Comparison of ENCODE assay signal across 18 cellular contexts in the genomic region with DNA sequence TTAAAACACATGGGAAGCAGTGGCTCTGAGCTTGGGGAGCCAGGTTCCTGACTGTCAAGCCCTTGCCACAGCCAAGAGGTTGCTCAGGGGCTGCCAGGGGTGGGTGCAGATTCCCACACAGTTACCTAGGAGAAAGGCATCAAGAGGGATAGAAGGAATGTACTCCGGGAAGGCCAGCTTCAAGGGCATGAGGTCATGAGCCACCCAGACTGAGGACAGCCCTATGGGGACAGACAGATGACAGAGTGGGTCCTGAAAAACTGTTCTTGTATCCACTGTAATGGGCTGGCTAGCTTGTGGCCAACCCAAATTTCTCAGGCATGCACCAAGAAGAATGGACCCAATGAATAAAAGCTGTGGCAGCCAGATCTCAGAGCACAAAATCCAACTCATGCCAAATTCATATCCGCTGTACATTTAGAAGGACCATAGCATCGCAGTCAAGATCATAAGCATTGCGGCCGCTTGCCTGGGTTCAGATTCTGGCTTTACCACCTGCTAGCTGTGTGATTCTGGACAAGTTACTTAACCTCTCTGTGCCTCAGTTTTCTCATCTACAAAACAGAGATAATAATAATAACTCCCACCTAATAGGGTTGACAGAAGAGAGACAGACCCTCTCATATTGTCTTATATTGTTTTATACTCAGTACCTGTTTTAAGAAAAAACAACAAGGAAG. TPM values are rescaled to one million over a fixed set of nuclear protein-coding genes. Genes with fewer than 3 reads are reported as not detected.
DNase-seq lines count a peak whose midpoint lies in the region; ATAC-seq, FAIRE-seq and TF ChIP-seq lines count a peak whose summit lies in the region.
"Had no signal": no experiment of that assay in that cellular context is flagged by ENCODE, and none has a peak within 500 bp of the region (broad histone marks: within the 10 kb centered on the region; RNA-seq: fewer than 3 reads in every experiment).

No MANE protein-coding gene starts in this region.

- no peaks in the 10 kb centered on the region for H3K9me3 Mint-ChIP-seq in T-helper 2 cell treated with Interferon-gamma antibody and Interleukin-4, amounts not matched to agents 5 μg/mL and 100 μg/mL, for 36 hours

- no peak overlapping the region for H4K91ac ChIP-seq in H1 (replicated peaks; ENCODE audit: insufficient read length, low read length)

- H2BK120ac ChIP-seq in H1 (replicated peaks; ENCODE audit: low read depth, low read length) = peak overlapping the region; percentile 9

- H3K4me3 Mint-ChIP-seq in T-helper 2 cell treated with Interferon-gamma antibody and Interleukin-4, amounts not matched to agents 5 μg/mL and 100 μg/mL, for 36 hours = no peak overlapping the region

- H3K27ac ChIP-seq in MM.1S (ENCODE audit: low read length) (peak overlapping the region; percentile 64; the same call in 1 of the 2 replicates), H1 (ENCODE audit: low read depth, low read length) (no peak overlapping the region), pancreas (peak overlapping the region in 3 of 4 donors; percentile 24 to 85 (median 82)), PC-9 (no peak overlapping the region)

- WGBS in H1 (ENCODE audit: extremely low coverage in 1 of 2, insufficient coverage in 1 of 2, insufficient read length in 1 of 2, insufficient replicate concordance in 2 of 2, low coverage in 1 of 2, low lambda C conversion rate in 2 of 2, missing lambda C conversion rate in 1 of 2), 2 experiments = 86% methylated on average over 5 of the region's 5 CpGs; no CpG with 5 or more reads in 1 of the 2 experiments
- 80 to 84% methylated on average over 5 of the region's 5 CpGs for WGBS in pancreas, 2 donors

- DNase-seq in GM18507 (ENCODE audit: extremely low spot score, insufficient read length, low read depth) (no peak), MM.1S (no peak), H1 (ENCODE audit: low read depth in 1 of 2, low spot score in 2 of 2) (no peak), pancreas (no peak), NCI-H2227 (lab: John Stamatoyannopoulos, UW; ENCODE audit: unreplicated experiment) (no peak), PC-9 (no peak), SW480 (ENCODE audit: low spot score) (no peak)
- DNase-seq in T-helper 2 cell treated with Interferon-gamma antibody and Interleukin-4, amounts not matched to agents 5 μg/mL and 100 μg/mL, for 36 hours (ENCODE audit: low spot score) = no peak
- DNase-seq: ACHN, C1 segment of cervical spinal cord, DMS79 treated with DMSO at 0.1 percent for 48 hours, HCEC 1CT, KG1, MV-4-11, NCI-H1694 treated with DMSO at 0.1 percent for 48 hours, NCI-H345, NCI-H524 treated with DMSO at 0.1 percent for 48 hours had no signal

- TF ChIP-seq CTCF in MM.1S (IDR thresholded peaks at IDR 0.05; ENCODE audit: low read length) = no peak
- TF ChIP-seq CTCF in H1 (IDR thresholded peaks at IDR 0.05; ENCODE audit: control extremely low read depth in 1 of 3, insufficient read depth in 1 of 3, low read depth in 1 of 3, low read length in 3 of 3) = no peak
- no peak for TF ChIP-seq CTCF in pancreas (IDR thresholded peaks at IDR 0.05)
- no peak for TF ChIP-seq CTCF in PC-9 (conservative IDR thresholded peaks at IDR 0.05)

- H3K4me2 ChIP-seq in MM.1S (ENCODE audit: low read depth, low read length) (peak overlapping the region; percentile 34), H1 (ENCODE audit: insufficient read depth in 1 of 2, low read depth in 2 of 2, low read length in 2 of 2) (no peak overlapping the region), PC-9 (no peak overlapping the region)

- no peak overlapping the region for H2BK5ac ChIP-seq in H1 (ENCODE audit: low read depth, low read length)

- H3K23me2 ChIP-seq in H1 (ENCODE audit: low read depth, low read length) = no peaks in the 10 kb centered on the region

- no peak overlapping the region for H2BK20ac ChIP-seq in H1 (ENCODE audit: low read length)

- TF ChIP-seq EP300 in H1 (IDR thresholded peaks at IDR 0.05; ENCODE audit: borderline replicate concordance in 1 of 2, low read depth in 2 of 2, low read length in 2 of 2) = no peak

- H3K56ac ChIP-seq in H1 (replicated peaks; ENCODE audit: insufficient read length, low read depth, low read length) = no peak overlapping the region

- no peak overlapping the region for H3K23ac ChIP-seq in H1 (ENCODE audit: insufficient read length)

- no peak overlapping the region for H4K5ac ChIP-seq in H1 (ENCODE audit: insufficient read length, low read depth, low read length)

- no peak overlapping the region for H3K4me3 ChIP-seq in MM.1S (ENCODE audit: low read length)
- H3K4me3 ChIP-seq in H1 (ENCODE audit: extremely low read depth in 1 of 4, insufficient read depth in 2 of 4, low read depth in 3 of 4, low read length in 4 of 4) = no peak overlapping the region
- H3K4me3 ChIP-seq in pancreas = no peak overlapping the region
- no peak overlapping the region for H3K4me3 ChIP-seq in PC-9

- peak; percentile 33 for FAIRE-seq in GM18507 (lab: Jason Lieb, UNC)
- FAIRE-seq in H1 (lab: Jason Lieb, UNC) = no peak
- FAIRE-seq in pancreas (lab: Jason Lieb, UNC) = no peak
- FAIRE-seq: HepG2 had no signal

- H3K36me3 ChIP-seq in MM.1S (replicated peaks; ENCODE audit: insufficient read depth, low read length) = no peaks in the 10 kb centered on the region
- no peaks in the 10 kb centered on the region for H3K36me3 ChIP-seq in H1 (ENCODE audit: control insufficient read depth in 2 of 4, insufficient read depth in 4 of 4, low read length in 3 of 4)
- H3K36me3 ChIP-seq in pancreas = no peaks in the 10 kb centered on the region
- no peaks in the 10 kb centered on the region for H3K36me3 ChIP-seq in PC-9 (ENCODE audit: low read depth)

- peaks cover 2% of the 10 kb centered on the region for H3K27me3 Mint-ChIP-seq in T-helper 2 cell treated with Interferon-gamma antibody and Interleukin-4, amounts not matched to agents 5 μg/mL and 100 μg/mL, for 36 hours (ENCODE audit: low read depth)

- H3K9me3 ChIP-seq in MM.1S (replicated peaks; ENCODE audit: insufficient read depth, low read length) (no peaks in the 10 kb centered on the region), H1 (ENCODE audit: insufficient read depth in 2 of 2, low read depth in 1 of 2, low read length in 1 of 2) (no peaks in the 10 kb centered on the region), pancreas (no peaks in the 10 kb centered on the region), PC-9 (ENCODE audit: insufficient read depth, low read depth) (no peaks in the 10 kb centered on the region)

- H3K27ac Mint-ChIP-seq in T-helper 2 cell treated with Interferon-gamma antibody and Interleukin-4, amounts not matched to agents 5 μg/mL and 100 μg/mL, for 36 hours = no peak overlapping the region

- H3K9me2 ChIP-seq in MM.1S (replicated peaks; ENCODE audit: insufficient read depth, low read length) = no peaks in the 10 kb centered on the region
- H3K9me2 ChIP-seq in PC-9 (ENCODE audit: insufficient read depth) = no peaks in the 10 kb centered on the region

- H2AK5ac ChIP-seq in H1 (ENCODE audit: low read depth, low read length) = no peak overlapping the region

- intact Hi-C loops in pancreas (cut with DNase I) (no loop called here), PC-9 (cut with micrococcal nuclease; ENCODE audit: unreplicated experiment) (no loop called here)

- POLR2A ChIA-PET in H1 (lab: Charles Lee; ENCODE audit: partially characterized antibody) (interaction anchor here (1.3 kb wide), 1 partner anchor 9 kb away, joined by 3 read pairs; no protein-coding TSS in a partner anchor), PC-9 (lab: Charles Lee; ENCODE audit: unreplicated experiment) (no interaction called here)

- no peak overlapping the region for H3K18ac ChIP-seq in H1 (ENCODE audit: extremely low read depth, low read length)

- no peaks in the 10 kb centered on the region for H3K4me1 Mint-ChIP-seq in T-helper 2 cell treated with Interferon-gamma antibody and Interleukin-4, amounts not matched to agents 5 μg/mL and 100 μg/mL, for 36 hours (ENCODE audit: low read depth)

- H3K79me1 ChIP-seq in H1 (ENCODE audit: low read depth, low read length) = no peaks in the 10 kb centered on the region

- peak overlapping the region; percentile 5; the same call in 1 of the 2 replicates for H4K8ac ChIP-seq in H1 (ENCODE audit: extremely low read depth, insufficient read depth, low read length)

- H4K20me1 ChIP-seq in MM.1S (ENCODE audit: insufficient read depth, low read length) (no peaks in the 10 kb centered on the region), H1 (replicated peaks in 1 of 2; ENCODE audit: control insufficient read depth in 1 of 2, insufficient read depth in 2 of 2, low read length in 2 of 2) (no peaks in the 10 kb centered on the region), PC-9 (ENCODE audit: insufficient read depth) (no peaks in the 10 kb centered on the region)

- H3F3A ChIP-seq in MM.1S (ENCODE audit: insufficient read depth, low read length) (0 out of 2 replicates have a peak, but pooled peaks cover 10% of the 10 kb centered on the region), PC-9 (ENCODE audit: insufficient read depth, low read depth) (no peaks in the 10 kb centered on the region)

- CTCF ChIA-PET in H1 (lab: Charles Lee; ENCODE audit: partially characterized antibody) (interaction anchor here (1.7 to 2.2 kb wide), 2 partner anchors 30 to 41 kb away, joined by 6 to 14 read pairs; no protein-coding TSS in a partner anchor), PC-9 (lab: Charles Lee) (no interaction called here)

- H3K9ac ChIP-seq in MM.1S (ENCODE audit: low read length) = peak overlapping the region; percentile 9; the same call in 1 of the 2 replicates
- no peak overlapping the region for H3K9ac ChIP-seq in H1 (replicated peaks in 1 of 4; ENCODE audit: extremely low read depth in 1 of 4, low read depth in 3 of 4, low read length in 3 of 4)

- H2BK12ac ChIP-seq in H1 (ENCODE audit: low read depth, low read length) = no peak overlapping the region

- H3K4me1 ChIP-seq in MM.1S (ENCODE audit: low read length) (peaks cover 15% of the 10 kb centered on the region), H1 (replicated peaks in 1 of 4; ENCODE audit: control insufficient read depth in 3 of 4, insufficient read depth in 4 of 4, low read length in 3 of 4) (peaks cover 0 to 26% (median 15%) of the 10 kb centered on the region in 4 experiments), pancreas (peaks cover 8 to 17% (median 16%) of the 10 kb centered on the region in 3 donors), PC-9 (replicated peaks; ENCODE audit: insufficient read depth) (no peaks in the 10 kb centered on the region)

- H3K79me2 ChIP-seq in MM.1S (ENCODE audit: low read length) = no peaks in the 10 kb centered on the region
- H3K79me2 ChIP-seq in H1 (ENCODE audit: control insufficient read depth in 1 of 2, insufficient read depth in 2 of 2, low read length in 2 of 2) = no peaks in the 10 kb centered on the region
- H3K79me2 ChIP-seq in PC-9 (ENCODE audit: low read depth) = no peaks in the 10 kb centered on the region

- H3K4ac ChIP-seq in H1 (replicated peaks; ENCODE audit: insufficient read length, low read depth, low read length) = no peak overlapping the region

- peak; percentile 22 to 66 (median 60) for ATAC-seq in pancreas
- ATAC-seq: HepG2 had no signal

- no peak for TF ChIP-seq POLR2A in H1 (IDR thresholded peaks at IDR 0.05; ENCODE audit: control extremely low read depth in 1 of 2, low read depth in 2 of 2, low read length in 2 of 2)

- TF ChIP-seq RAD21 in H1 (IDR thresholded peaks at IDR 0.05 in 1 of 2, conservative IDR thresholded peaks at IDR 0.05 in 1 of 2; ENCODE audit: low read depth in 2 of 2, low read length in 2 of 2) = no peak

- H2BK15ac ChIP-seq in H1 (ENCODE audit: low read length) = no peak overlapping the region

- H2AFZ ChIP-seq in MM.1S (ENCODE audit: low read length) (peak overlapping the region; percentile 57), H1 (ENCODE audit: low read length) (no peak overlapping the region), PC-9 (no peak overlapping the region)

- BruUV-seq in PC-9 (replicated peaks; lab: Mats Ljungman, UMichigan) = no TSS peak

- no peaks in the 10 kb centered on the region for H3K27me3 ChIP-seq in MM.1S (replicated peaks; ENCODE audit: insufficient read depth, low read length)
- H3K27me3 ChIP-seq in H1 (replicated peaks in 1 of 4; ENCODE audit: control insufficient read depth in 3 of 4, extremely low read depth in 1 of 4, insufficient read depth in 3 of 4, low read length in 3 of 4) = no peaks in the 10 kb centered on the region
- no peaks in the 10 kb centered on the region for H3K27me3 ChIP-seq in pancreas
- no peaks in the 10 kb centered on the region for H3K27me3 ChIP-seq in PC-9 (ENCODE audit: insufficient read depth, low read depth)

- H3K36me3 Mint-ChIP-seq in T-helper 2 cell treated with Interferon-gamma antibody and Interleukin-4, amounts not matched to agents 5 μg/mL and 100 μg/mL, for 36 hours (ENCODE audit: low read depth) = no peaks in the 10 kb centered on the region

- no peak overlapping the region for H3K14ac ChIP-seq in H1 (ENCODE audit: insufficient read length)

RNA-seq across cellular contexts. Expression of a gene that starts 44.9 kb away (rescaled TPM):
- 9.5 and 11.1 TPM in 2 replicates for total RNA-seq in H1 (2021; fragmentation: NEBNext Ultra II Directional; extraction: Animal tissue kit (Norgen Biotek cat#: 25700))
- polyA plus RNA-seq in H1 (2011; rRNA removed) (10.2 and 11.3 TPM in 2 replicates), pancreas (10 to 100 TPM in 1 of 2 donors, 1 to 10 TPM in 1; 9.6 to 19.4 TPM)
- polyA plus RNA-seq in H1 (2011; cell fraction: cytosol; rRNA removed) = 6.9 TPM
- 27.2 TPM for polyA plus RNA-seq in H1 (2011; cell fraction: nucleus; rRNA removed)
- polyA plus RNA-seq in H1 (2012, experiment 1 of 2) = 7.2 to 8.6 TPM (median 8.2 TPM) in 4 replicates
- polyA plus RNA-seq in H1 (2012, experiment 2 of 2) = 3.5 TPM
- polyA plus RNA-seq in H1 (2013, experiment 1 of 2) = 5.2 TPM
- 6.0 TPM for polyA plus RNA-seq in H1 (2013, experiment 2 of 2)
- polyA minus RNA-seq in H1 (2011; rRNA and poly(A)+ RNA removed) = 36.9 and 38.3 TPM in 2 replicates
- polyA minus RNA-seq in H1 (2011; cell fraction: cytosol; rRNA and poly(A)+ RNA removed) = 7.7 TPM
- polyA minus RNA-seq in H1 (2011; cell fraction: nucleus; rRNA and poly(A)+ RNA removed) = 70.8 TPM
- total RNA-seq in pancreas (10 to 100 TPM in 1 of 6 donors, 1 to 10 TPM in 5; 3.5 to 16.1 (median 7.4) TPM), PC-9 (2021) (0.68 and 0.70 TPM in 2 replicates)
- polyA plus RNA-seq: HepG2 had no signal

Comparison
In these comparisons a context has a peak if more than half of its experiments do, and no peak if none do; other contexts are left out.
1. H3K27ac ChIP-seq: peak in MM.1S (single experiment) and pancreas (3 of 4); none in H1 (single experiment) and PC-9 (single experiment).